In the genomic region with DNA sequence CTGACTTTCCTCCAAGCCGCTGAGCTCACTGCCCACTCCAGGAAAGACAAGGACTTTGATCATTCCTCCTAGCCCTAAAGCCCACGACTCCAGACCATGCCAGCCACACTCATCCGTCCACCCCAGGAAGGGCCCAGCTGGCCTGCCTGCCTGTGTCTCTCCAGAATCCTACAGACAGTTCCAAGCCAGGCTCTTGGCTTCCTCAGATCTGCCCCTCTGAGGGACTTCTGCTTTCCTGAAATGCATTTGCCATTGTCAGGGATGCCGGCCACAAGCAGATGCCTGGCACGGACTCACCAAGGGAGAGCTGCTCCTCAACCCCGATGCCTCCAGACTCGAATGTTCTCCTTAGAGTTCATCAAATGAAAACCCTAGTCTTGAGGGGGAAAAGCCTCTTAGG, we compare ENCODE assay signal across 29 cellular contexts.
"Had no signal": no experiment of that assay in that cellular context is flagged by ENCODE, and none has a peak within 500 bp of the region (broad histone marks: within the 10 kb centered on the region; RNA-seq: fewer than 3 reads in every experiment).

No MANE protein-coding gene starts in this region.

- H3K27ac ChIP-seq: adrenal gland, body of pancreas, breast epithelium had no signal

- H3K4me3 Mint-ChIP-seq: activated CD4-positive, alpha-beta T cell treated with anti-CD3 and anti-CD28 coated beads, Interleukin-2, amount 10 ng/mL, durations not matched to agents 24 days and 14 days; activated CD8-positive, alpha-beta T cell treated with anti-CD3 and anti-CD28 coated beads for 36 hours; activated naive CD4-positive, alpha-beta T cell treated with anti-CD3 and anti-CD28 coated beads for 36 hours; activated T-cell treated with anti-CD3 and anti-CD28 coated beads, Interleukin-2, amount 50 U/mL, for 72 hours; activated T-helper 17 cell treated with anti-CD3 and anti-CD28 coated beads, Interleukin-2, amount 50 U/mL, for 72 hours; T-cell had no signal

- H3K36me3 ChIP-seq: adrenal gland, breast epithelium had no signal

- H3K4me1 Mint-ChIP-seq: activated CD4-positive, alpha-beta T cell treated with anti-CD3 and anti-CD28 coated beads, Interleukin-2, amount 10 ng/mL, durations not matched to agents 24 days and 14 days; activated T-helper 17 cell treated with anti-CD3 and anti-CD28 coated beads, Interleukin-2, amount 50 U/mL, for 72 hours; T-cell had no signal

- H3K4me1 ChIP-seq: adrenal gland, body of pancreas, breast epithelium had no signal

- H3K27me3 ChIP-seq: adrenal gland, body of pancreas, breast epithelium had no signal

- ATAC-seq: activated CD8-positive, alpha-beta T cell treated with anti-CD3 and anti-CD28 coated beads for 36 hours; activated naive CD4-positive, alpha-beta T cell treated with anti-CD3 and anti-CD28 coated beads, Interleukin-2, amount 50 U/mL, for 72 hours; activated T-cell treated with anti-CD3 and anti-CD28 coated beads, Interleukin-2, amount 50 U/mL, for 72 hours; activated T-helper 17 cell treated with anti-CD3 and anti-CD28 coated beads, Interleukin-2, amount 50 U/mL, for 72 hours; body of pancreas; Panc1; Right ventricle myocardium inferior; SK-N-SH treated with all-trans-retinoic acid at 6 μM for 48 hours; T-cell had no signal

- H3K9me3 Mint-ChIP-seq: activated CD4-positive, alpha-beta T cell treated with anti-CD3 and anti-CD28 coated beads, Interleukin-2, amount 10 ng/mL, durations not matched to agents 24 days and 14 days; activated CD8-positive, alpha-beta T cell treated with anti-CD3 and anti-CD28 coated beads for 36 hours; activated naive CD4-positive, alpha-beta T cell treated with anti-CD3 and anti-CD28 coated beads, Interleukin-2, amount 50 U/mL, for 72 hours; activated T-cell treated with anti-CD3 and anti-CD28 coated beads, Interleukin-2, amount 50 U/mL, for 72 hours; activated T-helper 17 cell treated with anti-CD3 and anti-CD28 coated beads, Interleukin-2, amount 50 U/mL, for 72 hours; T-cell had no signal

- H3K9me3 ChIP-seq: adrenal gland, body of pancreas had no signal

- H3K36me3 Mint-ChIP-seq: activated naive CD4-positive, alpha-beta T cell treated with anti-CD3 and anti-CD28 coated beads, Interleukin-2, amount 50 U/mL, for 72 hours; T-cell had no signal

- H3K4me3 ChIP-seq: adrenal gland, body of pancreas, breast epithelium had no signal

- H3K27ac Mint-ChIP-seq: activated CD4-positive, alpha-beta T cell treated with anti-CD3 and anti-CD28 coated beads, Interleukin-2, amount 10 ng/mL, durations not matched to agents 24 days and 14 days; activated CD8-positive, alpha-beta T cell treated with anti-CD3 and anti-CD28 coated beads for 36 hours; activated naive CD4-positive, alpha-beta T cell treated with anti-CD3 and anti-CD28 coated beads for 36 hours; activated naive CD4-positive, alpha-beta T cell treated with anti-CD3 and anti-CD28 coated beads, Interleukin-2, amount 50 U/mL, for 72 hours; activated T-cell treated with anti-CD3 and anti-CD28 coated beads, Interleukin-2, amount 50 U/mL, for 72 hours; activated T-helper 17 cell treated with anti-CD3 and anti-CD28 coated beads, Interleukin-2, amount 50 U/mL, for 72 hours; T-cell had no signal

- H3K27me3 Mint-ChIP-seq: activated CD4-positive, alpha-beta T cell treated with anti-CD3 and anti-CD28 coated beads, Interleukin-2, amount 10 ng/mL, durations not matched to agents 24 days and 14 days; activated CD8-positive, alpha-beta T cell treated with anti-CD3 and anti-CD28 coated beads for 36 hours had no signal

- DNase-seq: activated CD4-positive, alpha-beta T cell treated with anti-CD3 and anti-CD28 coated beads, Interleukin-2, amount 10 ng/mL, durations not matched to agents 24 days and 14 days; activated CD4-positive, alpha-beta T cell treated with anti-CD3 and anti-CD28 coated beads, Interleukin-2, amount 50 U/mL, for 4 hours; activated CD8-positive, alpha-beta T cell treated with anti-CD3 and anti-CD28 coated beads for 36 hours; activated gamma-delta T cell treated with Interleukin-2 at 50 U/mL for 16 hours; activated naive CD4-positive, alpha-beta T cell treated with anti-CD3 and anti-CD28 coated beads for 36 hours; activated T-cell treated with anti-CD3 and anti-CD28 coated beads, Interleukin-2, amount 50 U/mL, for 1 hour; activated T-cell treated with anti-CD3 and anti-CD28 coated beads, Interleukin-2, amount 50 U/mL, for 72 hours; body of pancreas; Kasumi-1; KG1; MM.1S; NCI-H1105; NCI-H1417 treated with DMSO at 0.1 percent for 48 hours; NCI-H1694; NCI-H1930; NCI-H2081 treated with DMSO at 0.1 percent for 48 hours; NCI-H226; NCI-H524 treated with DMSO at 0.1 percent for 48 hours; RPMI8226; SIG-M5; T-cell; T1000 had no signal
